ENCODE assay signal across 14 cellular contexts in the genomic region with DNA sequence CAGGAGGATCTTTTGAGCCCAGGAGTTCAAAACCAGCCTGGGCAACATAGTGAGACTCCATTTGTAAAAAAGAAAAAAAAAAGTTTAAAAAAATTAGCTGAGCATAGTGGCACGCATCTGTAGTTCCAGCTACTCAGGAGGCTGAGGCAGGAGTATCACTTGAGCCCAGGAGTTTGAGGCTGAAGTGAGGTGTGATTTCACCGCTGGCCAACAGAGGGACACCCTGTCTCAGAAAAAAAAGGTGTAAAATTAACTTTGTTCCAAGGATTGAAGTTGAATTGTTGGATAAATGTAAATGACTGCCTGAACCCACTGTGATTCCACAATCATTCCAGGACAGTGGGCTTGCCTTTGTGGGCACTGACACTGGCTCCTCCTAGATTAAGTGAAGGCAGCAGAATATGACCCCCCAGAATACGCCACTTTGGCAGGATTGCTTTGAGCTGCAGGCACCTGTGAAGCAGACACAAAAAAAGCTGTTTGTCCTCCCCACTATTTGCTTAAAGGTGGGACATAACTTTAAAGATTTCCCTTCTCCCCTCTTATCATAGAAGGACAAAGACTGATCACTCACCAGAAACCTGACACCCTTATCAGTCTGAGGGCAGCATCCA. TPM values are rescaled to one million over a fixed set of nuclear protein-coding genes. Genes with fewer than 3 reads are reported as not detected.
DNase-seq lines count a peak whose midpoint lies in the region; ATAC-seq and TF ChIP-seq lines count a peak whose summit lies in the region.
"Had no signal": no experiment of that assay in that cellular context is flagged by ENCODE, and none has a peak within 500 bp of the region (broad histone marks: within the 10 kb centered on the region; RNA-seq: fewer than 3 reads in every experiment).

No MANE protein-coding gene starts in this region.

- H3K9me3 ChIP-seq in neural progenitor cell (ENCODE audit: low read depth) (no peaks in the 10 kb centered on the region), esophagus squamous epithelium (no peaks in the 10 kb centered on the region)
- H3K9me3 ChIP-seq: prostate gland, SJSA1 had no signal

- no peak overlapping the region for H3K4me2 ChIP-seq in neural progenitor cell

- H3K79me2 ChIP-seq in neural progenitor cell (ENCODE audit: low read depth), result no peaks in the 10 kb centered on the region

- peaks cover 5% of the 10 kb centered on the region for H3K4me1 Mint-ChIP-seq in neural progenitor cell

- H3K9me3 Mint-ChIP-seq in neural progenitor cell, result no peaks in the 10 kb centered on the region
- H3K9me3 Mint-ChIP-seq: activated T-cell treated with anti-CD3 and anti-CD28 coated beads, Interleukin-2, amount 50 U/mL, for 4 hours; stimulated activated naive CD8-positive, alpha-beta T cell treated with anti-CD3 and anti-CD28 coated beads, Interleukin-15, Interleukin-2, amounts not matched to agents 100 ng/mL and 50 ng/mL, for 24 hours had no signal

- no peaks in the 10 kb centered on the region for H3K36me3 ChIP-seq in GM06990 (ENCODE audit: control insufficient read depth, insufficient read depth, low read length)
- no peaks in the 10 kb centered on the region for H3K36me3 ChIP-seq in brain microvascular endothelial cell (replicated peaks)
- H3K36me3 ChIP-seq in neural progenitor cell, result no peaks in the 10 kb centered on the region
- no peaks in the 10 kb centered on the region for H3K36me3 ChIP-seq in esophagus squamous epithelium
- H3K36me3 ChIP-seq: prostate gland, SJSA1 had no signal

- H3K27ac ChIP-seq in brain microvascular endothelial cell (no peak overlapping the region), neural progenitor cell (no peak overlapping the region), esophagus squamous epithelium (no peak overlapping the region)
- H3K27ac ChIP-seq: prostate gland, SJSA1 had no signal

- H3K27me3 ChIP-seq in GM06990 (replicated peaks; ENCODE audit: control insufficient read depth, insufficient read depth, low read length) (no peaks in the 10 kb centered on the region), brain microvascular endothelial cell (replicated peaks) (no peaks in the 10 kb centered on the region), neural progenitor cell (no peaks in the 10 kb centered on the region), esophagus squamous epithelium (no peaks in the 10 kb centered on the region)

- H3K27ac Mint-ChIP-seq in neural progenitor cell, result no peak overlapping the region
- H3K27ac Mint-ChIP-seq: stimulated activated naive CD8-positive, alpha-beta T cell treated with anti-CD3 and anti-CD28 coated beads, Interleukin-15, Interleukin-2, amounts not matched to agents 100 ng/mL and 50 ng/mL, for 24 hours had no signal

- in situ Hi-C loops in KBM-7 (cut with MboI; ENCODE audit: low pct_unique_long_range_greater_than_20kb, low sequenced_read_pairs) (no loop called here), brain microvascular endothelial cell (cut with HindIII; ENCODE audit: low pct_ligation_motif_present, low sequenced_read_pairs) (no loop called here)

- TF ChIP-seq POLR2A in esophagus squamous epithelium (IDR thresholded peaks at IDR 0.05), result no peak

- H3K4me3 ChIP-seq in GM06990 (replicated peaks; ENCODE audit: low read depth, low read length), result no peak overlapping the region
- H3K4me3 ChIP-seq in brain microvascular endothelial cell (ENCODE audit: low read depth, low read length), result no peak overlapping the region
- no peak overlapping the region for H3K4me3 ChIP-seq in neural progenitor cell
- H3K4me3 ChIP-seq in esophagus squamous epithelium, result no peak overlapping the region
- H3K4me3 ChIP-seq: prostate gland, SJSA1 had no signal

- no peaks in the 10 kb centered on the region for H4K20me1 ChIP-seq in neural progenitor cell (ENCODE audit: low read depth)

- DNase-seq in GM06990 (ENCODE audit: extremely low read depth, insufficient read length), result no peak
- DNase-seq in KBM-7, result peak; percentile 11
- DNase-seq in brain microvascular endothelial cell, result no peak
- peak; percentile 21 for DNase-seq in neural progenitor cell (ENCODE audit: low spot score)
- DNase-seq in NCI-H1930 (lab: John Stamatoyannopoulos, UW), result no peak
- DNase-seq in esophagus squamous epithelium (lab: John Stamatoyannopoulos, UW), result no peak
- DNase-seq: activated T-cell treated with anti-CD3 and anti-CD28 coated beads, Interleukin-2, amount 50 U/mL, for 4 hours; mesenchymal stem cell; stimulated activated CD4-positive, alpha-beta T cell treated with anti-CD3 and anti-CD28 coated beads, Interleukin-4, amount 100 ng/mL, for 4 hours had no signal

- H3K4me3 Mint-ChIP-seq in neural progenitor cell, result no peak overlapping the region
- H3K4me3 Mint-ChIP-seq: activated T-cell treated with anti-CD3 and anti-CD28 coated beads, Interleukin-2, amount 50 U/mL, for 4 hours; stimulated activated naive CD8-positive, alpha-beta T cell treated with anti-CD3 and anti-CD28 coated beads, Interleukin-15, Interleukin-2, amounts not matched to agents 100 ng/mL and 50 ng/mL, for 24 hours had no signal

- H3K27me3 Mint-ChIP-seq in neural progenitor cell (ENCODE audit: insufficient read depth, low read depth), result peaks cover 3% of the 10 kb centered on the region
- H3K27me3 Mint-ChIP-seq: stimulated activated naive CD8-positive, alpha-beta T cell treated with anti-CD3 and anti-CD28 coated beads, Interleukin-15, Interleukin-2, amounts not matched to agents 100 ng/mL and 50 ng/mL, for 24 hours had no signal

- no peak overlapping the region for H3K9ac ChIP-seq in neural progenitor cell

- H3K36me3 Mint-ChIP-seq in neural progenitor cell, result no peaks in the 10 kb centered on the region

- ATAC-seq in HG03025 (IDR thresholded peaks at IDR 0.05; ENCODE audit: low FRiP score, unreplicated experiment), result no peak
- ATAC-seq: activated T-cell treated with anti-CD3 and anti-CD28 coated beads, Interleukin-2, amount 50 U/mL, for 4 hours had no signal

- WGBS in esophagus squamous epithelium, 2 donors, result 53% methylated on average over 3 of the region's 3 CpGs

- intact Hi-C loops in esophagus squamous epithelium (cut with DNase I), result no loop called here

- H2AFZ ChIP-seq in neural progenitor cell (replicated peaks), result no peak overlapping the region

- no peaks in the 10 kb centered on the region for H3F3A ChIP-seq in neural progenitor cell (ENCODE audit: low read depth)

- TF ChIP-seq CTCF in GM06990 (IDR thresholded peaks at IDR 0.05; ENCODE audit: insufficient read depth, low read length, poor library complexity, severe bottlenecking) (peak; percentile 21), brain microvascular endothelial cell (IDR thresholded peaks at IDR 0.05; ENCODE audit: low read depth, low read length, missing control alignments) (peak; percentile 37), neural progenitor cell (IDR thresholded peaks at IDR 0.05) (peak; percentile 60), esophagus squamous epithelium (IDR thresholded peaks at IDR 0.05) (peak in 2 of 6 experiments; percentile 10 to 27)

- peaks cover 3% of the 10 kb centered on the region for H3K4me1 ChIP-seq in neural progenitor cell
- H3K4me1 ChIP-seq in esophagus squamous epithelium, result no peaks in the 10 kb centered on the region
- H3K4me1 ChIP-seq: prostate gland, SJSA1 had no signal

RNA-seq across cellular contexts. Expression of a gene that starts 57.2 kb away (rescaled TPM):
- total RNA-seq in neural progenitor cell (ENCODE audit: low replicate concordance) (not detected in 2 replicates), esophagus squamous epithelium (1 to 10 TPM in 1 of 4 donors, under 1 TPM in 3; 0.12 to 1.5 (median 0.56) TPM)
- total RNA-seq: activated T-cell treated with anti-CD3 and anti-CD28 coated beads, Interleukin-2, amount 50 U/mL, for 4 hours; NCI-H460; SJSA1 had no signal

Comparison
In these comparisons a context has a peak if more than half of its experiments do, and no peak if none do; other contexts are left out.
1. DNase-seq: peak in KBM-7 (single experiment) and neural progenitor cell (single experiment); none in GM06990 (single experiment), brain microvascular endothelial cell (single experiment), NCI-H1930 (0 of 2) and esophagus squamous epithelium (single experiment).